In genomic region chr13:105213512-105213911, GRCh38 we compare ENCODE assay signal across 18 cellular contexts.
"Had no signal": no experiment of that assay in that cellular context is flagged by ENCODE, and none has a peak within 500 bp of the region (broad histone marks: within the 10 kb centered on the region; RNA-seq: fewer than 3 reads in every experiment).

No MANE protein-coding gene starts in this region.

- H3K27ac Mint-ChIP-seq: activated T-cell treated with anti-CD3 and anti-CD28 coated beads, Interleukin-2, amount 50 U/mL, for 72 hours; naive thymus-derived CD4-positive, alpha-beta T cell had no signal

- H3K79me2 ChIP-seq: hepatocyte had no signal

- H3K36me3 ChIP-seq: colonic mucosa, lower lobe of right lung, neutrophil, upper lobe of right lung had no signal

- H3K9me3 ChIP-seq: colonic mucosa, lower lobe of right lung, neutrophil, testis, upper lobe of right lung had no signal

- DNase-seq: activated CD4-positive, alpha-beta T cell treated with anti-CD3 and anti-CD28 coated beads, Interleukin-2, amount 50 U/mL, for 4 hours; activated naive CD4-positive, alpha-beta T cell; activated T-cell treated with anti-CD3 and anti-CD28 coated beads, Interleukin-2, amount 50 U/mL, for 72 hours; caudate nucleus; colonic mucosa; effector CD4-positive, alpha-beta T cell; left cardiac atrium; lower lobe of right lung; naive thymus-derived CD4-positive, alpha-beta T cell; retina; stimulated activated CD4-positive, alpha-beta T cell treated with anti-CD3 and anti-CD28 coated beads, Interleukin-15, amount 100 ng/mL, for 24 hours; stimulated activated CD4-positive, alpha-beta T cell treated with anti-CD3 and anti-CD28 coated beads, Interleukin-4, amount 100 ng/mL, for 4 hours; stimulated activated naive CD8-positive, alpha-beta T cell treated with anti-CD3 and anti-CD28 coated beads, Interleukin-15, amount 100 ng/mL, for 72 hours; testis; upper lobe of right lung had no signal

- H3K4me1 Mint-ChIP-seq: naive thymus-derived CD4-positive, alpha-beta T cell; stimulated activated naive CD8-positive, alpha-beta T cell treated with anti-CD3 and anti-CD28 coated beads, Interleukin-15, amount 100 ng/mL, for 72 hours had no signal

- H3K9me3 Mint-ChIP-seq: stimulated activated naive CD8-positive, alpha-beta T cell treated with anti-CD3 and anti-CD28 coated beads, Interleukin-15, amount 100 ng/mL, for 72 hours had no signal

- H3K4me3 ChIP-seq: colonic mucosa, hepatocyte, lower lobe of right lung, testis, upper lobe of right lung had no signal

- H3K27ac ChIP-seq: colonic mucosa, epithelial cell of prostate, hepatocyte, lower lobe of right lung, neutrophil, testis, upper lobe of right lung had no signal

- H3K27me3 ChIP-seq: colonic mucosa, hepatocyte, neutrophil, testis, upper lobe of right lung had no signal

- H3K36me3 Mint-ChIP-seq: naive thymus-derived CD4-positive, alpha-beta T cell had no signal

- H2AFZ ChIP-seq: hepatocyte had no signal

- H3K4me3 Mint-ChIP-seq: activated T-cell treated with anti-CD3 and anti-CD28 coated beads, Interleukin-2, amount 50 U/mL, for 72 hours; naive thymus-derived CD4-positive, alpha-beta T cell; stimulated activated naive CD8-positive, alpha-beta T cell treated with anti-CD3 and anti-CD28 coated beads, Interleukin-15, amount 100 ng/mL, for 72 hours had no signal

- H3K4me1 ChIP-seq: colonic mucosa, lower lobe of right lung, testis, upper lobe of right lung had no signal

- H3K4me2 ChIP-seq: hepatocyte had no signal
